1 cellular context compared by ENCODE assay signal in genomic region chr6:149454405-149454848, GRCh38.
TF ChIP-seq lines count a peak whose summit lies in the region.

No MANE protein-coding gene starts in this region.

TF ChIP-seq in SK-N-SH treated with all-trans-retinoic acid at 6 μM for 48 hours, 23 proteins besides CTCF, POLR2A, EP300 and RAD21 (continued from another document):
- TF ChIP-seq RARB (CRISPR knock-in tag; IDR thresholded peaks at IDR 0.05) (no peak), ZNF8 (CRISPR knock-in tag; IDR thresholded peaks at IDR 0.05) (no peak), BACH2 (CRISPR knock-in tag; IDR thresholded peaks at IDR 0.05; ENCODE audit: borderline replicate concordance) (no peak), ZFP30 (CRISPR knock-in tag; IDR thresholded peaks at IDR 0.05) (no peak), ISL1 (CRISPR knock-in tag; IDR thresholded peaks at IDR 0.05) (peak; percentile 39; the same call in 1 of the 2 replicates), ZNF565 (CRISPR knock-in tag; conservative IDR thresholded peaks at IDR 0.05; ENCODE audit: low read depth) (no peak), CSDC2 (CRISPR knock-in tag; IDR thresholded peaks at IDR 0.05) (no peak), ESRRG (CRISPR knock-in tag; IDR thresholded peaks at IDR 0.05) (no peak), SNAI2 (CRISPR knock-in tag; IDR thresholded peaks at IDR 0.05) (0 out of 2 replicates have a peak, but pooled peaks have one; percentile 60), TOX (CRISPR knock-in tag; IDR thresholded peaks at IDR 0.05; ENCODE audit: borderline replicate concordance) (no peak)
